ENCODE assay signal across 21 cellular contexts in genomic region chr10:73838827-73839226, GRCh38. TPM values are rescaled to one million over a fixed set of nuclear protein-coding genes. Genes with fewer than 3 reads are reported as not detected.
A peak's percentile ranks its signal among the peaks of the same experiment; 100 is the strongest.
DNase-seq lines count a peak whose midpoint lies in the region; ATAC-seq and TF ChIP-seq lines count a peak whose summit lies in the region.
"Had no signal": no experiment of that assay in that cellular context is flagged by ENCODE, and none has a peak within 500 bp of the region (broad histone marks: within the 10 kb centered on the region; RNA-seq: fewer than 3 reads in every experiment).

No MANE protein-coding gene starts in this region.

- peak overlapping the region; percentile 31 for H3K4me3 Mint-ChIP-seq in endothelial cell (ENCODE audit: unreplicated experiment)
- no peak overlapping the region for H3K4me3 Mint-ChIP-seq in GM23338
- H3K4me3 Mint-ChIP-seq: CD4-positive, CD25-positive, alpha-beta regulatory T cell; endodermal cell; immature natural killer cell; natural killer cell; WTC11 had no signal

- DNase-seq in EL (peak; percentile 25), MG63 (peak; percentile 60), endothelial cell (ENCODE audit: low spot score) (no peak), neuronal stem cell (ENCODE audit: low spot score) (no peak), GM23338 (ENCODE audit: low spot score) (no peak), CD1c-positive myeloid dendritic cell (ENCODE audit: extremely low spot score) (no peak), DMS 273 treated with DMSO at 0.1 percent for 48 hours (lab: John Stamatoyannopoulos, UW) (no peak), transverse colon (no peak)
- DNase-seq: activated CD4-positive, alpha-beta T cell treated with anti-CD3 and anti-CD28 coated beads, Interleukin-2, amount 50 U/mL, for 48 hours; activated gamma-delta T cell treated with Interleukin-2 at 50 U/mL for 16 hours; adrenal gland; CD4-positive, CD25-positive, alpha-beta regulatory T cell; endodermal cell; immature natural killer cell; left lung; natural killer cell; NCI-H526; sigmoid colon had no signal

- H3K27ac Mint-ChIP-seq in endothelial cell (ENCODE audit: unreplicated experiment), result no peak overlapping the region
- H3K27ac Mint-ChIP-seq in GM23338, result no peak overlapping the region
- H3K27ac Mint-ChIP-seq: endodermal cell, immature natural killer cell, natural killer cell, WTC11 had no signal

- H3K9me3 ChIP-seq in MG63 (no peaks in the 10 kb centered on the region), neuronal stem cell (replicated peaks in 1 of 2; ENCODE audit: control insufficient read depth in 2 of 2, insufficient read depth in 1 of 2, low read depth in 1 of 2, low read length in 2 of 2) (no peaks in the 10 kb centered on the region), transverse colon (no peaks in the 10 kb centered on the region)
- H3K9me3 ChIP-seq: adrenal gland, left lung, sigmoid colon had no signal

- no peak overlapping the region for H3K23ac ChIP-seq in neuronal stem cell (ENCODE audit: low read depth, low read length, poor library complexity)

- H4K8ac ChIP-seq in neuronal stem cell (ENCODE audit: low read depth, low read length), result no peak overlapping the region

- no peak overlapping the region for H4K91ac ChIP-seq in neuronal stem cell (ENCODE audit: low read depth, low read length, poor library complexity)

- H3K4me1 ChIP-seq in neuronal stem cell (ENCODE audit: control insufficient read depth in 2 of 2, insufficient read depth in 1 of 2, low read depth in 1 of 2, low read length in 2 of 2) (peaks cover 9 to 13% of the 10 kb centered on the region in 2 donors), GM23338 (ENCODE audit: insufficient read depth) (no peaks in the 10 kb centered on the region), transverse colon (peaks cover 0 to 3% (median 0%) of the 10 kb centered on the region in 4 donors)
- H3K4me1 ChIP-seq: adrenal gland, parathyroid adenoma had no signal

- in situ Hi-C loops in transverse colon (cut with MboI; ENCODE audit: low pct_ligation_motif_present in 1 of 4, low pct_unique_long_range_greater_than_20kb in 1 of 4, low sequenced_read_pairs in 3 of 4), result no loop called here

- ATAC-seq in GM23338, result no peak
- ATAC-seq: left lung, natural killer cell, WTC11 had no signal

- H2BK12ac ChIP-seq in neuronal stem cell (ENCODE audit: low read length), result no peak overlapping the region

- no peaks in the 10 kb centered on the region; the same call in 1 of the 2 replicates for H3F3A ChIP-seq in GM23338 (replicated peaks; ENCODE audit: low read depth)

- no peak overlapping the region for H3K18ac ChIP-seq in neuronal stem cell (ENCODE audit: low read length)

- H2BK15ac ChIP-seq in neuronal stem cell (ENCODE audit: low read length), result no peak overlapping the region

- H3K27me3 ChIP-seq in MG63, result no peaks in the 10 kb centered on the region
- no peaks in the 10 kb centered on the region for H3K27me3 ChIP-seq in neuronal stem cell (ENCODE audit: control insufficient read depth in 3 of 3, insufficient read depth in 3 of 3, low read depth in 1 of 3, low read length in 3 of 3)
- no peaks in the 10 kb centered on the region for H3K27me3 ChIP-seq in GM23338 (ENCODE audit: insufficient read depth)
- no peaks in the 10 kb centered on the region for H3K27me3 ChIP-seq in transverse colon
- H3K27me3 ChIP-seq: adrenal gland, left lung, sigmoid colon had no signal

- TF ChIP-seq CTCF in endothelial cell (IDR thresholded peaks at IDR 0.05; ENCODE audit: unreplicated experiment) (no peak), GM23338 (conservative IDR thresholded peaks at IDR 0.05; ENCODE audit: low read depth in 2 of 2) (no peak), transverse colon (IDR thresholded peaks at IDR 0.05) (no peak)

- peaks cover 17% of the 10 kb centered on the region for H3K4me1 Mint-ChIP-seq in endothelial cell (ENCODE audit: unreplicated experiment)
- H3K4me1 Mint-ChIP-seq in GM23338, result peaks cover 3% of the 10 kb centered on the region; the same call in 1 of the 3 replicates
- H3K4me1 Mint-ChIP-seq: endodermal cell, immature natural killer cell, WTC11 had no signal

- WGBS in neuronal stem cell (ENCODE audit: extremely low coverage in 2 of 2, insufficient read length in 2 of 2, insufficient replicate concordance in 1 of 2), 2 donors, result no CpG with 5 or more reads among the region's 8 CpGs
- WGBS in transverse colon (ENCODE audit: low coverage in 1 of 2), 2 donors, result 82 to 90% methylated on average over 2 to 8 of the region's 8 CpGs

- H3K27ac ChIP-seq in neuronal stem cell (replicated peaks; ENCODE audit: low read length) (no peak overlapping the region), GM23338 (ENCODE audit: low read depth) (no peak overlapping the region), transverse colon (no peak overlapping the region)
- H3K27ac ChIP-seq: adrenal gland, left lung, parathyroid adenoma had no signal

- no peak overlapping the region for H3K4ac ChIP-seq in neuronal stem cell (ENCODE audit: low read length)

- no peaks in the 10 kb centered on the region for H3K79me2 ChIP-seq in GM23338 (replicated peaks; ENCODE audit: insufficient read depth)
- H3K79me2 ChIP-seq: parathyroid adenoma had no signal

- H2BK120ac ChIP-seq in neuronal stem cell (ENCODE audit: low read depth, low read length), result no peak overlapping the region

- H3K4me3 ChIP-seq in MG63, result no peak overlapping the region
- H3K4me3 ChIP-seq in neuronal stem cell (ENCODE audit: low read length in 2 of 2), result no peak overlapping the region
- H3K4me3 ChIP-seq in GM23338, result no peak overlapping the region
- H3K4me3 ChIP-seq in transverse colon, result no peak overlapping the region
- H3K4me3 ChIP-seq: adrenal gland, coronary artery, left lung, sigmoid colon had no signal

- H2AFZ ChIP-seq in neuronal stem cell (ENCODE audit: low read length), result no peak overlapping the region
- H2AFZ ChIP-seq in GM23338, result no peak overlapping the region
- H2AFZ ChIP-seq: parathyroid adenoma had no signal

- H3K79me1 ChIP-seq in neuronal stem cell (ENCODE audit: low read depth, low read length), result no peaks in the 10 kb centered on the region

- peaks cover 6% of the 10 kb centered on the region; the same call in 1 of the 2 replicates for H4K20me1 ChIP-seq in GM23338 (replicated peaks; ENCODE audit: insufficient read depth)

- H3K4me2 ChIP-seq in neuronal stem cell (ENCODE audit: insufficient read depth, low read length, poor library complexity, severe bottlenecking), result no peak overlapping the region
- H3K4me2 ChIP-seq in GM23338, result no peak overlapping the region

- H2AK5ac ChIP-seq in neuronal stem cell (ENCODE audit: low read depth, low read length), result no peak overlapping the region

- no peaks in the 10 kb centered on the region for H3K9me2 ChIP-seq in GM23338 (ENCODE audit: insufficient read depth)

- TF ChIP-seq EP300 in transverse colon (IDR thresholded peaks at IDR 0.05; ENCODE audit: low read depth), result no peak

- TF ChIP-seq POLR2A in transverse colon (IDR thresholded peaks at IDR 0.05), result no peak

- no peak overlapping the region for H3K9ac ChIP-seq in neuronal stem cell (ENCODE audit: low read depth, low read length, poor library complexity)
- H3K9ac ChIP-seq: parathyroid adenoma had no signal

- intact Hi-C loops in transverse colon (cut with DNase I; ENCODE audit: low total_unique reads), result no loop called here

- no peaks in the 10 kb centered on the region for H3K9me3 Mint-ChIP-seq in endothelial cell (ENCODE audit: unreplicated experiment)
- no peaks in the 10 kb centered on the region for H3K9me3 Mint-ChIP-seq in GM23338
- H3K9me3 Mint-ChIP-seq: CD4-positive, CD25-positive, alpha-beta regulatory T cell; endodermal cell; immature natural killer cell; natural killer cell; WTC11 had no signal

- peaks cover 41% of the 10 kb centered on the region for H3K36me3 Mint-ChIP-seq in endothelial cell (ENCODE audit: low read depth, unreplicated experiment)
- H3K36me3 Mint-ChIP-seq in GM23338 (ENCODE audit: low read depth), result peaks cover 45% of the 10 kb centered on the region
- H3K36me3 Mint-ChIP-seq: natural killer cell had no signal

- H3K36me3 ChIP-seq in MG63 (peaks cover 37% of the 10 kb centered on the region), neuronal stem cell (replicated peaks in 1 of 2; ENCODE audit: control insufficient read depth in 2 of 2, insufficient read depth in 2 of 2, low read length in 2 of 2) (peaks cover 16 to 54% of the 10 kb centered on the region in 2 donors), GM23338 (ENCODE audit: insufficient read depth) (peaks cover 11% of the 10 kb centered on the region), transverse colon (peaks cover 0 to 61% (median 20%) of the 10 kb centered on the region in 4 donors)

- H2BK5ac ChIP-seq in neuronal stem cell (ENCODE audit: low read length), result peak overlapping the region; percentile 9

- H3K14ac ChIP-seq in neuronal stem cell (ENCODE audit: low read length), result no peak overlapping the region

- H3K27me3 Mint-ChIP-seq in endothelial cell (ENCODE audit: unreplicated experiment) (peaks cover 8% of the 10 kb centered on the region), GM23338 (ENCODE audit: insufficient read depth, low read depth, poor library complexity) (peaks cover 6% of the 10 kb centered on the region)
- H3K27me3 Mint-ChIP-seq: CD4-positive, CD25-positive, alpha-beta regulatory T cell had no signal

RNA-seq across cellular contexts. Expression of gene NDST2, which starts 27.4 kb away (rescaled TPM):
- total RNA-seq in MG63 (2014; rRNA removed; shearing (Covaris generic); ENCODE audit: low replicate concordance), result 1.8 and 4.2 TPM in 2 replicates
- total RNA-seq in endothelial cell (ENCODE audit: unreplicated experiment) (32.8 TPM), transverse colon (10 to 100 TPM; 14.3 to 34.5 (median 22.1) TPM)
- polyA plus RNA-seq in neuronal stem cell (2013, experiment 1 of 2), result 14.3 TPM
- 14.9 TPM for polyA plus RNA-seq in neuronal stem cell (2013, experiment 2 of 2)
- 15.3 and 21.1 TPM in 2 replicates for total RNA-seq in GM23338 (2014; rRNA removed; shearing (Covaris generic))
- 7.4 and 9.4 TPM in 2 replicates for polyA plus RNA-seq in GM23338 (2016; fragmentation: Nextera tagmentation; extraction: Ambion mirVana)

RNA-seq across cellular contexts. Expression of gene CAMK2G, which starts 35.5 kb away (rescaled TPM):
- total RNA-seq in MG63 (2014; rRNA removed; shearing (Covaris generic); ENCODE audit: low replicate concordance), result 16.5 and 24.0 TPM in 2 replicates
- 27.7 TPM for total RNA-seq in endothelial cell (ENCODE audit: unreplicated experiment)
- polyA plus RNA-seq in neuronal stem cell (2013, experiment 1 of 2), result 30.5 TPM
- 31.7 TPM for polyA plus RNA-seq in neuronal stem cell (2013, experiment 2 of 2)
- total RNA-seq in GM23338 (2014; rRNA removed; shearing (Covaris generic)), result 32.8 and 34.1 TPM in 2 replicates
- 30.1 and 30.6 TPM in 2 replicates for polyA plus RNA-seq in GM23338 (2016; fragmentation: Nextera tagmentation; extraction: Ambion mirVana)
- total RNA-seq in transverse colon, result 100 to 1,000 TPM in 1 of 4 donors, 10 to 100 TPM in 3; 72.0 to 131 (median 83.0) TPM

RNA-seq across cellular contexts. Expression of gene ZSWIM8, which starts 53.4 kb away (rescaled TPM):
- 12.3 and 24.1 TPM in 2 replicates for total RNA-seq in MG63 (2014; rRNA removed; shearing (Covaris generic); ENCODE audit: low replicate concordance)
- 176 TPM for total RNA-seq in endothelial cell (ENCODE audit: unreplicated experiment)
- polyA plus RNA-seq in neuronal stem cell (2013, experiment 1 of 2), result 39.1 TPM
- 45.8 TPM for polyA plus RNA-seq in neuronal stem cell (2013, experiment 2 of 2)
- 30.4 and 40.5 TPM in 2 replicates for total RNA-seq in GM23338 (2014; rRNA removed; shearing (Covaris generic))
- 20.0 and 20.5 TPM in 2 replicates for polyA plus RNA-seq in GM23338 (2016; fragmentation: Nextera tagmentation; extraction: Ambion mirVana)
- 100 to 1,000 TPM in 3 of 4 donors, 10 to 100 TPM in 1; 94.5 to 530 (median 188) TPM for total RNA-seq in transverse colon

RNA-seq across cellular contexts. Expression of gene CHCHD1, which starts 57.0 kb away (rescaled TPM):
- 58.5 and 93.9 TPM in 2 replicates for total RNA-seq in MG63 (2014; rRNA removed; shearing (Covaris generic); ENCODE audit: low replicate concordance)
- total RNA-seq in endothelial cell (ENCODE audit: unreplicated experiment) (22.5 TPM), transverse colon (10 to 100 TPM in 3 of 4 donors, 1 to 10 TPM in 1; 2.6 to 37.4 (median 17.0) TPM)
- polyA plus RNA-seq in neuronal stem cell (2013, experiment 1 of 2), result 123 TPM
- polyA plus RNA-seq in neuronal stem cell (2013, experiment 2 of 2), result 123 TPM
- 40.6 and 41.1 TPM in 2 replicates for total RNA-seq in GM23338 (2014; rRNA removed; shearing (Covaris generic))
- 187 and 196 TPM in 2 replicates for polyA plus RNA-seq in GM23338 (2016; fragmentation: Nextera tagmentation; extraction: Ambion mirVana)

Comparison
In these comparisons a context has a peak if more than half of its experiments do, and no peak if none do; other contexts are left out.
1. DNase-seq: peak in EL (single experiment) and MG63 (single experiment); none in endothelial cell (single experiment), neuronal stem cell (single experiment), GM23338 (single experiment), CD1c-positive myeloid dendritic cell (single experiment), DMS 273 treated with DMSO at 0.1 percent for 48 hours (single experiment) and transverse colon (single experiment).